In the genomic region with DNA sequence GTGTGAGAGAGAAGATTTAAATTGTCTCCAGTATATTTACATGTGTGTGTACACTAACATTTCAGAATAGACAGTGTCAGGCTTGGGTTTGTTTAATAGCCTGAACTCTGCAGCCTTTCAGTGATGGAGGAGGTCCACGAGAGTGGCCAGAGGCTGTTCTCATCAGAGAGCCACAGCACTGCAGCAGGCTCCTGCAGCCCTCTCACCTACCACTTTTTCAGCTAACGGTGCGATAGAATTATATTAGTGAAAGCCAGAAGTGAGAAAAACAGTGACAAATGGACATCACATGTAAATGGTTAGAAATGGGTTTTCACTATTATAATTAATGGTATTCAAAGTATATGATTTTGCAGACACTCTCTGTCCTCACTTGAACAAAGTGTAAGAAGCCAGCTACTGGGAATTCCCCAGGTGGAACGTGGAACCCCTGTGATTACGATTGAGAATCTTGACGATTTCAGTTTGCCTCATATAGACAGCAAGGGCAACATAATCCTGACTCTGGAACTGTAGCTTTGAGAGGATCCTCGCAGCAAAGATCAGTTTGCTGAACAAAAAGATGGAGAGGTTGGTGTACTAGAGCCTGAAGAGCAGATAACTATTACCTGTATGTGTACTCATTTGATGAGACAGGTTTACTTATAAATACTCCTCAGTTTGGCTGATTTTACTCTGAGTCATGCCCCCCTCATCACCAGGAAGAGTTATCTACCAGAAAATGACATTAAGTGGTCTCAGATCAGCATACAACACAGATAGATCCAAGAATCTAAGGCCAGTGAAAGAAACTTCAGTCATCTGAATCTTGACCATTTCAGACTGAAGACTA, we compare ENCODE assay signal across 16 cellular contexts.
DNase-seq lines count a peak whose midpoint lies in the region; ATAC-seq lines count a peak whose summit lies in the region.
"Had no signal": no experiment of that assay in that cellular context is flagged by ENCODE, and none has a peak within 500 bp of the region (broad histone marks: within the 10 kb centered on the region; RNA-seq: fewer than 3 reads in every experiment).

No MANE protein-coding gene starts in this region.

- no peaks in the 10 kb centered on the region for H3K27me3 Mint-ChIP-seq in activated naive CD4-positive, alpha-beta T cell treated with anti-CD3 and anti-CD28 coated beads, Interleukin-2, amount 50 U/mL, for 24 hours
- no peaks in the 10 kb centered on the region for H3K27me3 Mint-ChIP-seq in stimulated activated naive B cell treated with anti-CD40 and anti-IgM and Interleukin-4, amounts not matched to agents 10 μg/mL and 1 μg/mL and 100 μg/mL, for 72 hours

- peak overlapping the region; percentile 57 for H3K27ac Mint-ChIP-seq in activated naive CD4-positive, alpha-beta T cell treated with anti-CD3 and anti-CD28 coated beads, Interleukin-2, amount 50 U/mL, for 24 hours
- H3K27ac Mint-ChIP-seq in stimulated activated naive B cell treated with anti-CD40 and anti-IgM and Interleukin-4, amounts not matched to agents 10 μg/mL and 1 μg/mL and 100 μg/mL, for 72 hours, result peak overlapping the region; percentile 33

- H3K9me3 ChIP-seq in adipocyte (ENCODE audit: control insufficient read depth, low read length), result no peaks in the 10 kb centered on the region
- H3K9me3 ChIP-seq: colonic mucosa, vagina had no signal

- no peak for DNase-seq in activated naive CD4-positive, alpha-beta T cell (lab: John Stamatoyannopoulos, UW)
- DNase-seq in adipocyte (ENCODE audit: low read depth), result no peak
- no peak for DNase-seq in stimulated activated naive B cell treated with anti-CD40 and anti-IgM and Interleukin-4, amounts not matched to agents 10 μg/mL and 1 μg/mL and 100 μg/mL, for 72 hours
- no peak for DNase-seq in posterior cingulate gyrus
- no peak for DNase-seq in DMS 273 (lab: John Stamatoyannopoulos, UW; ENCODE audit: unreplicated experiment)
- DNase-seq in NCI-H345 treated with DMSO at 0.1 percent for 48 hours (lab: John Stamatoyannopoulos, UW; ENCODE audit: unreplicated experiment), result no peak
- DNase-seq: anterior cingulate cortex; colonic mucosa; DMS153; Karpas-422; NCI-H1417 treated with DMSO at 0.1 percent for 48 hours; SHP77; stimulated activated naive CD4-positive, alpha-beta T cell treated with Interleukin-2 at 50 U/mL for 16 hours had no signal

- no peak overlapping the region for H3K4me3 Mint-ChIP-seq in activated naive CD4-positive, alpha-beta T cell treated with anti-CD3 and anti-CD28 coated beads, Interleukin-2, amount 50 U/mL, for 24 hours
- H3K4me3 Mint-ChIP-seq in stimulated activated naive B cell treated with anti-CD40 and anti-IgM and Interleukin-4, amounts not matched to agents 10 μg/mL and 1 μg/mL and 100 μg/mL, for 72 hours, result peak overlapping the region in 1 of 2 donors; percentile 21

- peaks cover 17% of the 10 kb centered on the region for H3K4me1 ChIP-seq in adipocyte (ENCODE audit: control insufficient read depth, insufficient read depth, low read length)
- H3K4me1 ChIP-seq: colonic mucosa, vagina had no signal

- H3K4me1 Mint-ChIP-seq in activated naive CD4-positive, alpha-beta T cell treated with anti-CD3 and anti-CD28 coated beads, Interleukin-2, amount 50 U/mL, for 24 hours, result peaks cover 45% of the 10 kb centered on the region
- peaks cover 13 to 17% of the 10 kb centered on the region in 2 donors for H3K4me1 Mint-ChIP-seq in stimulated activated naive B cell treated with anti-CD40 and anti-IgM and Interleukin-4, amounts not matched to agents 10 μg/mL and 1 μg/mL and 100 μg/mL, for 72 hours

- H3K9ac ChIP-seq in adipocyte (ENCODE audit: low read length), result peak overlapping the region; percentile 50

- peaks cover 84% of the 10 kb centered on the region for H3K36me3 ChIP-seq in adipocyte (ENCODE audit: control insufficient read depth, insufficient read depth, low read length, severe bottlenecking)
- H3K36me3 ChIP-seq: colonic mucosa had no signal

- H3K36me3 Mint-ChIP-seq in activated naive CD4-positive, alpha-beta T cell treated with anti-CD3 and anti-CD28 coated beads, Interleukin-2, amount 50 U/mL, for 24 hours, result peaks cover 26% of the 10 kb centered on the region
- H3K36me3 Mint-ChIP-seq in stimulated activated naive B cell treated with anti-CD40 and anti-IgM and Interleukin-4, amounts not matched to agents 10 μg/mL and 1 μg/mL and 100 μg/mL, for 72 hours, result peaks cover 17 to 47% of the 10 kb centered on the region in 2 donors

- intact Hi-C loops in posterior cingulate gyrus (cut with DNase I), result no loop called here

- no peak overlapping the region for H3K4me3 ChIP-seq in adipocyte (ENCODE audit: low read length)
- H3K4me3 ChIP-seq: colonic mucosa, vagina had no signal

- peak; percentile 72 for ATAC-seq in HG02610 (IDR thresholded peaks at IDR 0.05; ENCODE audit: unreplicated experiment)
- peak; percentile 29 to 36 for ATAC-seq in stimulated activated naive B cell treated with anti-CD40 and anti-IgM and Interleukin-4, amounts not matched to agents 10 μg/mL and 1 μg/mL and 100 μg/mL, for 72 hours (replicated peaks)

- H3K9me3 Mint-ChIP-seq in activated naive CD4-positive, alpha-beta T cell treated with anti-CD3 and anti-CD28 coated beads, Interleukin-2, amount 50 U/mL, for 24 hours, result no peaks in the 10 kb centered on the region
- H3K9me3 Mint-ChIP-seq in stimulated activated naive B cell treated with anti-CD40 and anti-IgM and Interleukin-4, amounts not matched to agents 10 μg/mL and 1 μg/mL and 100 μg/mL, for 72 hours, result no peaks in the 10 kb centered on the region

- H3K27me3 ChIP-seq in adipocyte (replicated peaks; ENCODE audit: control insufficient read depth, insufficient read depth, low read length), result no peaks in the 10 kb centered on the region
- H3K27me3 ChIP-seq: colonic mucosa, vagina had no signal
